9 cellular contexts compared by ENCODE assay signal in genomic region chr12:26918321-26919215, GRCh38. TPM values are rescaled to one million over a fixed set of nuclear protein-coding genes. Genes with fewer than 3 reads are reported as not detected.
DNase-seq lines count a peak whose midpoint lies in the region; ATAC-seq and TF ChIP-seq lines count a peak whose summit lies in the region.
"Had no signal": no experiment of that assay in that cellular context is flagged by ENCODE, and none has a peak within 500 bp of the region (broad histone marks: within the 10 kb centered on the region; RNA-seq: fewer than 3 reads in every experiment).

No MANE protein-coding gene starts in this region.

- H3K27ac ChIP-seq in temporal lobe (ENCODE audit: low read depth, low read length) (peak overlapping the region; percentile 73), sigmoid colon (no peak overlapping the region)

- 91 to 95% methylated on average over 5 of the region's 5 CpGs for WGBS in sigmoid colon, 2 donors

- no peaks in the 10 kb centered on the region for H3K4me1 Mint-ChIP-seq in central memory CD8-positive, alpha-beta T cell
- peaks cover 2% of the 10 kb centered on the region for H3K4me1 Mint-ChIP-seq in activated CD8-positive, alpha-beta memory T cell treated with anti-CD3 and anti-CD28 coated beads, Interleukin-2, amount 10 ng/mL, durations not matched to agents 7 days and 5 days

- ATAC-seq in central memory CD8-positive, alpha-beta T cell (replicated peaks; ENCODE audit: extremely low read depth, poor library complexity, severe bottlenecking) = no peak
- no peak for ATAC-seq in activated CD8-positive, alpha-beta memory T cell treated with anti-CD3 and anti-CD28 coated beads, Interleukin-2, amount 10 ng/mL, durations not matched to agents 7 days and 5 days

- no peaks in the 10 kb centered on the region for H3K9me3 ChIP-seq in sigmoid colon

- no peak overlapping the region for H3K4me3 ChIP-seq in sigmoid colon

- peaks cover 43% of the 10 kb centered on the region for H3K36me3 Mint-ChIP-seq in central memory CD8-positive, alpha-beta T cell (ENCODE audit: insufficient read depth)
- peaks cover 37% of the 10 kb centered on the region for H3K36me3 Mint-ChIP-seq in activated CD8-positive, alpha-beta memory T cell treated with anti-CD3 and anti-CD28 coated beads, Interleukin-2, amount 10 ng/mL, durations not matched to agents 7 days and 5 days

- H3K27me3 ChIP-seq in sigmoid colon = no peaks in the 10 kb centered on the region

- CTCF ChIA-PET in activated CD8-positive, alpha-beta memory T cell treated with anti-CD3 and anti-CD28 coated beads, Interleukin-2, amount 10 ng/mL, durations not matched to agents 7 days and 5 days (lab: Charles Lee) = interaction anchor here (0.6 to 0.9 kb wide), 2 partner anchors 9 to 233 kb away, joined by 3 read pairs; no protein-coding TSS in a partner anchor

- no peak for TF ChIP-seq RAD21 in Ishikawa (IDR thresholded peaks at IDR 0.05; ENCODE audit: low read depth)

- TF ChIP-seq CTCF in sigmoid colon (IDR thresholded peaks at IDR 0.05) = no peak

- H3K27me3 Mint-ChIP-seq in central memory CD8-positive, alpha-beta T cell = no peaks in the 10 kb centered on the region
- no peaks in the 10 kb centered on the region for H3K27me3 Mint-ChIP-seq in activated CD8-positive, alpha-beta memory T cell treated with anti-CD3 and anti-CD28 coated beads, Interleukin-2, amount 10 ng/mL, durations not matched to agents 7 days and 5 days

- intact Hi-C loops in sigmoid colon (cut with DNase I) = no loop called here

- no peaks in the 10 kb centered on the region for H3K4me1 ChIP-seq in sigmoid colon

- peak overlapping the region; percentile 22 for H3K27ac Mint-ChIP-seq in central memory CD8-positive, alpha-beta T cell (ENCODE audit: low read depth)
- no peak overlapping the region for H3K27ac Mint-ChIP-seq in activated CD8-positive, alpha-beta memory T cell treated with anti-CD3 and anti-CD28 coated beads, Interleukin-2, amount 10 ng/mL, durations not matched to agents 7 days and 5 days

- TF ChIP-seq POLR2A in sigmoid colon (IDR thresholded peaks at IDR 0.05) = no peak

- TF ChIP-seq EP300 in Ishikawa (IDR thresholded peaks at IDR 0.05; ENCODE audit: borderline replicate concordance) = no peak
- no peak for TF ChIP-seq EP300 in sigmoid colon (IDR thresholded peaks at IDR 0.05)

- H3K4me3 Mint-ChIP-seq in central memory CD8-positive, alpha-beta T cell = no peak overlapping the region
- H3K4me3 Mint-ChIP-seq in activated CD8-positive, alpha-beta memory T cell treated with anti-CD3 and anti-CD28 coated beads, Interleukin-2, amount 10 ng/mL, durations not matched to agents 7 days and 5 days = no peak overlapping the region

- DNase-seq in central memory CD8-positive, alpha-beta T cell (ENCODE audit: low spot score in 2 of 2) = no peak
- peak; percentile 11 for DNase-seq in left kidney (ENCODE audit: low read depth, low spot score)
- no peak for DNase-seq in superior temporal gyrus (ENCODE audit: extremely low spot score)
- DNase-seq in sigmoid colon = no peak
- DNase-seq in activated naive CD4-positive, alpha-beta T cell (lab: John Stamatoyannopoulos, UW) = no peak
- no peak for DNase-seq in activated CD8-positive, alpha-beta memory T cell treated with anti-CD3 and anti-CD28 coated beads, Interleukin-2, amount 10 ng/mL, durations not matched to agents 7 days and 5 days
- DNase-seq: T-helper 9 cell had no signal

- H3K9me3 Mint-ChIP-seq in central memory CD8-positive, alpha-beta T cell = no peaks in the 10 kb centered on the region
- no peaks in the 10 kb centered on the region for H3K9me3 Mint-ChIP-seq in activated CD8-positive, alpha-beta memory T cell treated with anti-CD3 and anti-CD28 coated beads, Interleukin-2, amount 10 ng/mL, durations not matched to agents 7 days and 5 days (ENCODE audit: low read depth)

- peaks cover 0 to 67% (median 13%) of the 10 kb centered on the region in 4 donors for H3K36me3 ChIP-seq in sigmoid colon

TF ChIP-seq in Ishikawa, 13 proteins besides CTCF, POLR2A, EP300 and RAD21:
- TF ChIP-seq TEAD4 (IDR thresholded peaks at IDR 0.05) (peak; percentile 50; the same call in 1 of the 2 replicates), TCF12 (IDR thresholded peaks at IDR 0.05; ENCODE audit: low read depth) (no peak)

RNA-seq across cellular contexts. Expression of gene INTS13, which starts 19.2 kb away (rescaled TPM):
- total RNA-seq in temporal lobe (19.4 TPM), sigmoid colon (10 to 100 TPM; 18.7 to 38.2 (median 28.6) TPM)
- 10 to 100 TPM in 2 of 3 donors, 1 to 10 TPM in 1; 9.7 to 18.6 (median 14.3) TPM for polyA plus RNA-seq in sigmoid colon
- total RNA-seq in activated CD8-positive, alpha-beta memory T cell treated with anti-CD3 and anti-CD28 coated beads, Interleukin-2, amount 10 ng/mL, durations not matched to agents 7 days and 5 days = 10 to 100 TPM; 44.7 to 48.6 TPM

RNA-seq across cellular contexts. Expression of gene FGFR1OP2, which starts 19.7 kb away (rescaled TPM):
- 32.2 TPM for total RNA-seq in temporal lobe
- 100 to 1,000 TPM in 2 of 4 donors, 10 to 100 TPM in 2; 65.2 to 117 (median 97.3) TPM for total RNA-seq in sigmoid colon
- polyA plus RNA-seq in sigmoid colon = 10 to 100 TPM; 19.2 to 30.1 (median 23.4) TPM
- total RNA-seq in activated CD8-positive, alpha-beta memory T cell treated with anti-CD3 and anti-CD28 coated beads, Interleukin-2, amount 10 ng/mL, durations not matched to agents 7 days and 5 days = 10 to 100 TPM; 76.8 to 78.6 TPM
